In genomic region chr1:63623952-63624351, GRCh38 we compare ENCODE assay signal across 18 cellular contexts.
"Had no signal": no experiment of that assay in that cellular context is flagged by ENCODE, and none has a peak within 500 bp of the region (broad histone marks: within the 10 kb centered on the region; RNA-seq: fewer than 3 reads in every experiment).

No MANE protein-coding gene starts in this region.

- H3K27ac ChIP-seq: brain microvascular endothelial cell, hepatocyte, ovary, tibial artery had no signal

- H3K4me3 ChIP-seq: coronary artery, hepatocyte, ovary, tibial artery had no signal

- H3K27me3 ChIP-seq: brain microvascular endothelial cell, hepatocyte, ovary, tibial artery had no signal

- H3K9me3 ChIP-seq: ovary, tibial artery had no signal

- DNase-seq: activated CD4-positive, alpha-beta T cell treated with anti-CD3 and anti-CD28 coated beads, Interleukin-2, amount 10 ng/mL, durations not matched to agents 24 days and 14 days; activated CD8-positive, alpha-beta T cell treated with anti-CD3 and anti-CD28 coated beads for 36 hours; activated naive CD4-positive, alpha-beta T cell treated with anti-CD3 and anti-CD28 coated beads for 36 hours; activated T-cell treated with anti-CD3 and anti-CD28 coated beads, Interleukin-2, amount 50 U/mL, for 1 hour; anterior cingulate cortex; brain microvascular endothelial cell; left colon; midbrain; ovary; stimulated activated CD4-positive, alpha-beta T cell treated with anti-CD3 and anti-CD28 coated beads, Interleukin-12 subunit alpha, Interleukin-12 subunit beta, amount 100 ng/mL, for 4 hours; stimulated activated CD4-positive, alpha-beta T cell treated with anti-CD3 and anti-CD28 coated beads, Interleukin-2, amount 100 ng/mL, for 24 hours; stimulated activated naive CD8-positive, alpha-beta T cell treated with anti-CD3 and anti-CD28 coated beads, Interleukin-15, Interleukin-2, amounts not matched to agents 100 U/mL and 50 U/mL, for 24 hours; substantia nigra; tibial artery had no signal

- H3K4me3 Mint-ChIP-seq: activated CD4-positive, alpha-beta T cell treated with anti-CD3 and anti-CD28 coated beads, Interleukin-2, amount 10 ng/mL, durations not matched to agents 24 days and 14 days; activated CD8-positive, alpha-beta T cell treated with anti-CD3 and anti-CD28 coated beads for 36 hours; activated naive CD4-positive, alpha-beta T cell treated with anti-CD3 and anti-CD28 coated beads for 36 hours; central memory CD8-positive, alpha-beta T cell; T-helper 1 cell treated with Interleukin-12 subunit alpha and Interleukin-12 subunit beta and Interleukin-4 antibody, amounts not matched to agents 30 μg/mL and 1 μg/mL, for 36 hours had no signal

- H3K36me3 ChIP-seq: brain microvascular endothelial cell, ovary, tibial artery had no signal

- H3K9me3 Mint-ChIP-seq: activated CD4-positive, alpha-beta T cell treated with anti-CD3 and anti-CD28 coated beads, Interleukin-2, amount 10 ng/mL, durations not matched to agents 24 days and 14 days; activated CD8-positive, alpha-beta T cell treated with anti-CD3 and anti-CD28 coated beads for 36 hours; activated naive CD4-positive, alpha-beta T cell treated with anti-CD3 and anti-CD28 coated beads for 36 hours; central memory CD8-positive, alpha-beta T cell; T-helper 1 cell treated with Interleukin-12 subunit alpha and Interleukin-12 subunit beta and Interleukin-4 antibody, amounts not matched to agents 30 μg/mL and 1 μg/mL, for 36 hours had no signal

- H3K27me3 Mint-ChIP-seq: activated CD4-positive, alpha-beta T cell treated with anti-CD3 and anti-CD28 coated beads, Interleukin-2, amount 10 ng/mL, durations not matched to agents 24 days and 14 days; activated CD8-positive, alpha-beta T cell treated with anti-CD3 and anti-CD28 coated beads for 36 hours; central memory CD8-positive, alpha-beta T cell had no signal

- H3K27ac Mint-ChIP-seq: activated CD4-positive, alpha-beta T cell treated with anti-CD3 and anti-CD28 coated beads, Interleukin-2, amount 10 ng/mL, durations not matched to agents 24 days and 14 days; activated CD8-positive, alpha-beta T cell treated with anti-CD3 and anti-CD28 coated beads for 36 hours; activated naive CD4-positive, alpha-beta T cell treated with anti-CD3 and anti-CD28 coated beads for 36 hours; T-helper 1 cell treated with Interleukin-12 subunit alpha and Interleukin-12 subunit beta and Interleukin-4 antibody, amounts not matched to agents 30 μg/mL and 1 μg/mL, for 36 hours had no signal

- ATAC-seq: activated CD8-positive, alpha-beta T cell treated with anti-CD3 and anti-CD28 coated beads for 36 hours; left colon; stimulated activated naive CD8-positive, alpha-beta T cell treated with anti-CD3 and anti-CD28 coated beads, Interleukin-15, Interleukin-2, amounts not matched to agents 100 U/mL and 50 U/mL, for 24 hours had no signal
